15 cellular contexts compared by ENCODE assay signal in genomic region chr7:1056006-1056784, GRCh38. TPM values are rescaled to one million over a fixed set of nuclear protein-coding genes. Genes with fewer than 3 reads are reported as not detected.
DNase-seq lines count a peak whose midpoint lies in the region; ATAC-seq and TF ChIP-seq lines count a peak whose summit lies in the region.
"Had no signal": no experiment of that assay in that cellular context is flagged by ENCODE, and none has a peak within 500 bp of the region (broad histone marks: within the 10 kb centered on the region; RNA-seq: fewer than 3 reads in every experiment).

No MANE protein-coding gene starts in this region.

- no peak for ATAC-seq in CD4-positive, CD25-positive, alpha-beta regulatory T cell (ENCODE audit: low read depth in 2 of 2)
- no peak for ATAC-seq in GM21528 (IDR thresholded peaks at IDR 0.05; ENCODE audit: low FRiP score, unreplicated experiment)
- ATAC-seq: body of pancreas had no signal

- H3K9me3 ChIP-seq in CD4-positive, CD25-positive, alpha-beta regulatory T cell (ENCODE audit: control insufficient read depth in 2 of 2, low read length in 2 of 2): no peaks in the 10 kb centered on the region
- no peaks in the 10 kb centered on the region for H3K9me3 ChIP-seq in ovary
- no peaks in the 10 kb centered on the region for H3K9me3 ChIP-seq in effector memory CD4-positive, alpha-beta T cell (ENCODE audit: control insufficient read depth, low read length)
- H3K9me3 ChIP-seq: body of pancreas, mucosa of descending colon had no signal

- peak overlapping the region in 2 of 3 donors; percentile 85 to 86 for H3K27ac Mint-ChIP-seq in CD4-positive, CD25-positive, alpha-beta regulatory T cell

- no peaks in the 10 kb centered on the region for H3K27me3 Mint-ChIP-seq in CD4-positive, CD25-positive, alpha-beta regulatory T cell

- H3K36me3 Mint-ChIP-seq in CD4-positive, CD25-positive, alpha-beta regulatory T cell: no peaks in the 10 kb centered on the region

- DNase-seq in CD4-positive, CD25-positive, alpha-beta regulatory T cell: no peak
- peak; percentile 20 for DNase-seq in LHCN-M2 (ENCODE audit: low read depth)
- DNase-seq in epithelial cell of esophagus (ENCODE audit: low read depth): peak; percentile 49
- peak in 1 of 5 donors; percentile 59 for DNase-seq in ovary
- no peak for DNase-seq in effector memory CD4-positive, alpha-beta T cell
- DNase-seq in hepatic stellate cell (ENCODE audit: low spot score): no peak
- DNase-seq in GM10248 (ENCODE audit: extremely low spot score): no peak
- DNase-seq: DMS79 treated with DMSO at 0.1 percent for 48 hours; foreskin fibroblast; SIG-M5; stimulated activated CD4-positive, alpha-beta T cell treated with anti-CD3 and anti-CD28 coated beads, Interleukin-4, amount 100 ng/mL, for 1 hour had no signal

- no peak overlapping the region for H3K4me3 ChIP-seq in CD4-positive, CD25-positive, alpha-beta regulatory T cell (ENCODE audit: low read depth, low read length)
- H3K4me3 ChIP-seq in epithelial cell of esophagus (ENCODE audit: low read length): no peak overlapping the region
- H3K4me3 ChIP-seq in ovary: peak overlapping the region; percentile 33
- no peak overlapping the region for H3K4me3 ChIP-seq in effector memory CD4-positive, alpha-beta T cell (ENCODE audit: insufficient read depth, low read depth, low read length, poor library complexity, severe bottlenecking)
- H3K4me3 ChIP-seq: body of pancreas, mucosa of descending colon had no signal

- peaks cover 26% of the 10 kb centered on the region for H3K4me1 ChIP-seq in CD4-positive, CD25-positive, alpha-beta regulatory T cell (ENCODE audit: control insufficient read depth, insufficient read depth, low read length, poor library complexity, severe bottlenecking)
- H3K4me1 ChIP-seq in ovary (ENCODE audit: insufficient read depth): peaks cover 26% of the 10 kb centered on the region
- H3K4me1 ChIP-seq in effector memory CD4-positive, alpha-beta T cell (ENCODE audit: control insufficient read depth, insufficient read depth, low read length, poor library complexity, severe bottlenecking): peaks cover 30% of the 10 kb centered on the region

- no peaks in the 10 kb centered on the region for H3K36me3 ChIP-seq in CD4-positive, CD25-positive, alpha-beta regulatory T cell (ENCODE audit: control insufficient read depth, insufficient read depth, low read length)
- no peaks in the 10 kb centered on the region for H3K36me3 ChIP-seq in ovary
- H3K36me3 ChIP-seq in effector memory CD4-positive, alpha-beta T cell (ENCODE audit: control insufficient read depth, insufficient read depth, low read length): peaks cover 5% of the 10 kb centered on the region

- no peaks in the 10 kb centered on the region for H3K9me3 Mint-ChIP-seq in CD4-positive, CD25-positive, alpha-beta regulatory T cell

- CTCF ChIA-PET in GM10248 (lab: Yijun Ruan, JAX): interaction anchor here (0.9 to 20.3 kb wide), 7 partner anchors 9 to 119 kb away, joined by 3 to 391 read pairs (median 4); partner anchors contain the start of gene GPR146

- no peaks in the 10 kb centered on the region for H3K27me3 ChIP-seq in CD4-positive, CD25-positive, alpha-beta regulatory T cell (ENCODE audit: control insufficient read depth, insufficient read depth, low read length)
- no peaks in the 10 kb centered on the region for H3K27me3 ChIP-seq in ovary
- no peaks in the 10 kb centered on the region for H3K27me3 ChIP-seq in effector memory CD4-positive, alpha-beta T cell (replicated peaks; ENCODE audit: control insufficient read depth, insufficient read depth, low read length, poor library complexity, severe bottlenecking)
- H3K27me3 ChIP-seq: body of pancreas had no signal

- no peak for TF ChIP-seq POLR2A in ovary (IDR thresholded peaks at IDR 0.05)

- 76 to 83% (median 82%) methylated on average over 32 to 33 of the region's 33 CpGs for WGBS in ovary, 3 donors

- peaks cover 0 to 32% (median 12%) of the 10 kb centered on the region in 4 donors for H3K4me1 Mint-ChIP-seq in CD4-positive, CD25-positive, alpha-beta regulatory T cell

- no peak overlapping the region for H3K27ac ChIP-seq in CD4-positive, CD25-positive, alpha-beta regulatory T cell (ENCODE audit: insufficient read depth, low read length, poor library complexity, severe bottlenecking)
- peak overlapping the region in 1 of 2 donors; percentile 75 for H3K27ac ChIP-seq in ovary
- H3K27ac ChIP-seq in effector memory CD4-positive, alpha-beta T cell (ENCODE audit: insufficient read depth, low read length, poor library complexity, severe bottlenecking): no peak overlapping the region

- peak overlapping the region in 2 of 4 donors; percentile 92 to 94 for H3K4me3 Mint-ChIP-seq in CD4-positive, CD25-positive, alpha-beta regulatory T cell

- no peak for TF ChIP-seq EP300 in ovary (IDR thresholded peaks at IDR 0.05)

- POLR2A ChIA-PET in GM10248 (lab: Yijun Ruan, JAX): interaction anchor here (0.6 kb wide), 1 partner anchor 117 kb away, joined by 4 read pairs; no protein-coding TSS in a partner anchor

- intact Hi-C loops in ovary (cut with DNase I): no loop called here

- TF ChIP-seq CTCF in epithelial cell of esophagus (IDR thresholded peaks at IDR 0.05; ENCODE audit: insufficient read depth, low read depth, low read length, missing control alignments) (no peak), ovary (IDR thresholded peaks at IDR 0.05) (no peak), GM10248 (IDR thresholded peaks at IDR 0.05; ENCODE audit: control extremely low read depth, extremely low read depth, low read depth, missing control alignments) (no peak)

RNA-seq across cellular contexts. Expression of gene GPR146, which starts 11.8 kb away (rescaled TPM):
- 21.5 TPM for total RNA-seq in CD4-positive, CD25-positive, alpha-beta regulatory T cell
- 10 to 100 TPM; 14.1 to 26.4 (median 19.4) TPM for polyA plus RNA-seq in CD4-positive, CD25-positive, alpha-beta regulatory T cell
- 4.2 and 4.6 TPM in 2 replicates for total RNA-seq in LHCN-M2 (2014; rRNA removed)
- polyA plus RNA-seq in LHCN-M2 (2012): 3.3 TPM
- total RNA-seq in ovary: 10 to 100 TPM in 3 of 7 donors, 1 to 10 TPM in 4; 6.1 to 20.1 (median 8.4) TPM
- 10 to 100 TPM in 1 of 2 donors, 1 to 10 TPM in 1; 7.9 to 25.0 TPM for polyA plus RNA-seq in ovary

RNA-seq across cellular contexts. Expression of gene GPER1, which starts 31.7 kb away (rescaled TPM):
- total RNA-seq in CD4-positive, CD25-positive, alpha-beta regulatory T cell: not detected
- under 1 TPM in 1 of 4 donors, not detected in 3; 0.10 TPM for polyA plus RNA-seq in CD4-positive, CD25-positive, alpha-beta regulatory T cell
- total RNA-seq in LHCN-M2 (2014; rRNA removed) (0.32 and 0.63 TPM in 2 replicates), ovary (1 to 10 TPM in 6 of 7 donors, under 1 TPM in 1; 0.48 to 7.5 (median 3.2) TPM)
- 1.1 TPM for polyA plus RNA-seq in LHCN-M2 (2012)
- polyA plus RNA-seq in ovary: 1 to 10 TPM; 2.0 to 2.9 TPM
- total RNA-seq: activated CD8-positive, alpha-beta memory T cell treated with anti-CD3 and anti-CD28 coated beads for 36 hours had no signal

Comparison
In these comparisons a context has a peak if more than half of its experiments do, and no peak if none do; other contexts are left out.
1. DNase-seq: peak in LHCN-M2 (single experiment) and epithelial cell of esophagus (single experiment); none in CD4-positive, CD25-positive, alpha-beta regulatory T cell (0 of 3), effector memory CD4-positive, alpha-beta T cell (0 of 3), hepatic stellate cell (single experiment) and GM10248 (single experiment).